ENCODE assay signal across 8 cellular contexts in the genomic region with DNA sequence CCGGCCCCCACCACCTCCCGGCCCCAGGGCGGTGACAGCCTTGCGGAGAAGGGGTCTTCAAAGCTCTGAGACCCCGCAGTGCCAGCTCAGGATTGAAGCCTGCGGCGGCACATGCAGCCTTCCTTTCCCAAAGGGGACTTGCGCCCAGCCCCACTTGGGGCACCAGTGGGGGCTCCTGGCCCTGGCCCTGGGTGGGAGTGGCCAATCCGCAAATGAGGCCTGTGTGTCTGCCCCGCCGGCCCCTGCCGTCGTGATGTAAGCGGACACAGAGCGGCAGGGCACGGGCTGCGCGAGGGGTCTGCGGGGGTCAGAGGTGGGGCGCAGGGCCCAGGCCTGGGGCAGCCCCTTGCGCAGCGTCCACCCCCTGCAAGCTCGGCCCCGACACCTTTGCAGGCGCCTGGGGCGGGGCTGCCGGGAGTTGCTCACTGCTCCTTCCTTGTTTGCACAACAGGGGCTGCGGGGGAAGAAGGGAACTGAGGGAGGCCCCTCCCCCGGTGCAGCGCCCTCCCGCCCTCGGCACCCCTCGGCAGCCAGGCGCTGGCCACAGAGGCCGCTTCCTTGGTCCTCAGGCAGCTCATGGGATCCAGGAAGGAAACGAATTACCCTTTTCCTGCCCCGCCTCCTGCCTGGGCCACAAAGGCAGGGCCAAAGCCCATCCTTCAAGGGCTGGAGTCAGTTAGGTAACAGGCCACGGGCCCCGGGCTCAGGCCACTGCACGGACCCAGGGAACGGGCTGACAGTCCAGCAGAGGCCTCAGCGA. TPM values are rescaled to one million over a fixed set of nuclear protein-coding genes. Genes with fewer than 3 reads are reported as not detected.
DNase-seq lines count a peak whose midpoint lies in the region; ATAC-seq and TF ChIP-seq lines count a peak whose summit lies in the region.

No MANE protein-coding gene starts in this region.

- TF ChIP-seq CTCF in LNCaP clone FGC (IDR thresholded peaks at IDR 0.05; ENCODE audit: control insufficient read depth, extremely low read depth, insufficient read depth), result no peak
- TF ChIP-seq CTCF in kidney epithelial cell (IDR thresholded peaks at IDR 0.05; ENCODE audit: insufficient read depth, low read length, poor library complexity, severe bottlenecking), result no peak

- H3K4me3 ChIP-seq in LNCaP clone FGC (ENCODE audit: low read depth, low read length) (peak overlapping the region; percentile 52), kidney epithelial cell (ENCODE audit: low read depth, low read length) (peak overlapping the region; percentile 84)

- DNase-seq in GF-D8 (lab: John Stamatoyannopoulos, UW), result peak; percentile 92
- DNase-seq in LNCaP clone FGC (ENCODE audit: low read depth), result no peak
- DNase-seq in T47D (ENCODE audit: low read depth in 1 of 2, low spot score in 1 of 2), result peak; percentile 82 to 95
- no peak for DNase-seq in kidney epithelial cell (ENCODE audit: low read depth)
- DNase-seq in stimulated activated naive B cell treated with anti-CD40 and anti-IgM and Interleukin-4, amounts not matched to agents 10 μg/mL and 1 μg/mL and 100 μg/mL, for 72 hours, result no peak

- H3K27ac Mint-ChIP-seq in stimulated activated naive B cell treated with anti-CD40 and anti-IgM and Interleukin-4, amounts not matched to agents 10 μg/mL and 1 μg/mL and 100 μg/mL, for 72 hours, result no peak overlapping the region
- H3K27ac Mint-ChIP-seq in activated T-helper 17 cell treated with anti-CD3 and anti-CD28 coated beads, Interleukin-2, amount 50 U/mL, for 72 hours, result no peak overlapping the region

- peaks cover 0 to 2% of the 10 kb centered on the region in 2 donors for H3K36me3 Mint-ChIP-seq in stimulated activated naive B cell treated with anti-CD40 and anti-IgM and Interleukin-4, amounts not matched to agents 10 μg/mL and 1 μg/mL and 100 μg/mL, for 72 hours
- H3K36me3 Mint-ChIP-seq in activated T-helper 17 cell treated with anti-CD3 and anti-CD28 coated beads, Interleukin-2, amount 50 U/mL, for 72 hours (ENCODE audit: low read depth), result peaks cover 60% of the 10 kb centered on the region

- peak; percentile 8 for ATAC-seq in stimulated activated naive B cell treated with anti-CD40 and anti-IgM and Interleukin-4, amounts not matched to agents 10 μg/mL and 1 μg/mL and 100 μg/mL, for 72 hours (replicated peaks)
- no peak for ATAC-seq in activated T-helper 17 cell treated with anti-CD3 and anti-CD28 coated beads, Interleukin-2, amount 50 U/mL, for 72 hours (replicated peaks)
- ATAC-seq in HG02678 (IDR thresholded peaks at IDR 0.05; ENCODE audit: unreplicated experiment) (no peak), GM21381 (IDR thresholded peaks at IDR 0.05; ENCODE audit: unreplicated experiment) (no peak)

- peaks cover 22 to 34% of the 10 kb centered on the region in 2 donors for H3K4me1 Mint-ChIP-seq in stimulated activated naive B cell treated with anti-CD40 and anti-IgM and Interleukin-4, amounts not matched to agents 10 μg/mL and 1 μg/mL and 100 μg/mL, for 72 hours
- H3K4me1 Mint-ChIP-seq in activated T-helper 17 cell treated with anti-CD3 and anti-CD28 coated beads, Interleukin-2, amount 50 U/mL, for 72 hours, result no peaks in the 10 kb centered on the region

- H3K9me3 Mint-ChIP-seq in stimulated activated naive B cell treated with anti-CD40 and anti-IgM and Interleukin-4, amounts not matched to agents 10 μg/mL and 1 μg/mL and 100 μg/mL, for 72 hours, result no peaks in the 10 kb centered on the region
- H3K9me3 Mint-ChIP-seq in activated T-helper 17 cell treated with anti-CD3 and anti-CD28 coated beads, Interleukin-2, amount 50 U/mL, for 72 hours, result no peaks in the 10 kb centered on the region

- H3K4me3 Mint-ChIP-seq in stimulated activated naive B cell treated with anti-CD40 and anti-IgM and Interleukin-4, amounts not matched to agents 10 μg/mL and 1 μg/mL and 100 μg/mL, for 72 hours, result peak overlapping the region; percentile 44 to 59
- H3K4me3 Mint-ChIP-seq in activated T-helper 17 cell treated with anti-CD3 and anti-CD28 coated beads, Interleukin-2, amount 50 U/mL, for 72 hours, result no peak overlapping the region

- in situ Hi-C loops in T47D (cut with HindIII; ENCODE audit: low pct_unique_long_range_greater_than_20kb, low sequenced_read_pairs), result no loop called here

- no peaks in the 10 kb centered on the region for H3K27me3 Mint-ChIP-seq in stimulated activated naive B cell treated with anti-CD40 and anti-IgM and Interleukin-4, amounts not matched to agents 10 μg/mL and 1 μg/mL and 100 μg/mL, for 72 hours
- H3K27me3 Mint-ChIP-seq in activated T-helper 17 cell treated with anti-CD3 and anti-CD28 coated beads, Interleukin-2, amount 50 U/mL, for 72 hours, result no peaks in the 10 kb centered on the region

- no peaks in the 10 kb centered on the region for H3K27me3 ChIP-seq in kidney epithelial cell (ENCODE audit: control insufficient read depth, insufficient read depth, low read length)

- H3K36me3 ChIP-seq in kidney epithelial cell (ENCODE audit: control insufficient read depth, insufficient read depth, low read length), result no peaks in the 10 kb centered on the region

RNA-seq across cellular contexts. Expression of a gene that starts 2.9 kb away (rescaled TPM):
- 83.4 and 85.3 TPM in 2 replicates for total RNA-seq in kidney epithelial cell
- 100 to 1,000 TPM; 167 to 309 TPM for total RNA-seq in activated T-helper 17 cell treated with anti-CD3 and anti-CD28 coated beads, Interleukin-2, amount 50 U/mL, for 72 hours

RNA-seq across cellular contexts. Expression of a gene that starts 19.1 kb away (rescaled TPM):
- total RNA-seq in kidney epithelial cell, result 25.5 and 27.5 TPM in 2 replicates
- 10 to 100 TPM; 36.9 to 37.7 TPM for total RNA-seq in activated T-helper 17 cell treated with anti-CD3 and anti-CD28 coated beads, Interleukin-2, amount 50 U/mL, for 72 hours

RNA-seq across cellular contexts. Expression of a gene that starts 41.8 kb away (rescaled TPM):
- total RNA-seq in kidney epithelial cell, result 55.1 and 61.7 TPM in 2 replicates
- 100 to 1,000 TPM; 140 to 142 TPM for total RNA-seq in activated T-helper 17 cell treated with anti-CD3 and anti-CD28 coated beads, Interleukin-2, amount 50 U/mL, for 72 hours

Comparison
In these comparisons a context has a peak if more than half of its experiments do, and no peak if none do; other contexts are left out.
1. DNase-seq: peak in GF-D8 (single experiment) and T47D (2 of 2); none in LNCaP clone FGC (single experiment), kidney epithelial cell (single experiment) and stimulated activated naive B cell treated with anti-CD40 and anti-IgM and Interleukin-4, amounts not matched to agents 10 μg/mL and 1 μg/mL and 100 μg/mL, for 72 hours (single experiment).
2. ATAC-seq: peak in stimulated activated naive B cell treated with anti-CD40 and anti-IgM and Interleukin-4, amounts not matched to agents 10 μg/mL and 1 μg/mL and 100 μg/mL, for 72 hours (2 of 2); none in activated T-helper 17 cell treated with anti-CD3 and anti-CD28 coated beads, Interleukin-2, amount 50 U/mL, for 72 hours (single experiment), HG02678 (single experiment) and GM21381 (single experiment).